ENCODE assay signal across 8 cellular contexts in the genomic region with DNA sequence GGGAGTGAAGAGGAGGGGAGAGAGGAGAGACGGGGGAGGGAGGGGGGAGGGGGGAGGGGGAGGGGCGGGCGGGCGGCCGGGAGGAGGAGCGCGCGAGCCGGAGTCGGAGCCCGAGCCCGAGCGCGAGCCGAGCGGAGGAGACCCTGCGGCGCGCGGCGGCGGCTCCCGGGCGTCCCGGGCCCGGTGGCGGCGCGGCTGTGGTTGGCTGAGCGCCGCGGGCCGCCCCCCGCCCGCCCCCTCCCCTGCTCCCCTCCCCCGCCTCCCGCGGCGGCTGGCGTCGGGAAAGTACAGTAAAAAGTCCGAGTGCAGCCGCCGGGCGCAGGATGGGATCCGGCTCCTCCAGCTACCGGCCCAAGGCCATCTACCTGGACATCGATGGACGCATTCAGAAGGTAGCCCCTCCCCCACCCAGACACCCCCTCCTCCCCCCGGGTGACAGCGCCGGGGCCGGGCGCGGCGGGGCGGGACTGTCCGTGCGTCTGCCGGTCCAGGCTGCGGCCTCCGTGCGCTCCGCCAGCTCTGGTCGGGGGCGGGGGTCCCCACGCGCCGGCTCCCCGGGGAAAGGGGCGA. TPM values are rescaled to one million over a fixed set of nuclear protein-coding genes. Genes with fewer than 3 reads are reported as not detected.
A peak's percentile ranks its signal among the peaks of the same experiment; 100 is the strongest.
DNase-seq lines count a peak whose midpoint lies in the region; ATAC-seq and TF ChIP-seq lines count a peak whose summit lies in the region.

PDE9A (plus strand) TSS at position 130 of the 570 bp plus-strand sequence; CDS start at position 324, 194 bp downstream.

- no peaks in the 10 kb centered on the region for H3K36me3 Mint-ChIP-seq in activated T-helper 17 cell treated with anti-CD3 and anti-CD28 coated beads, Interleukin-2, amount 50 U/mL, for 72 hours (ENCODE audit: low read depth)

- in situ Hi-C loops in gastrocnemius medialis (cut with MboI; ENCODE audit: low sequenced_read_pairs in 4 of 4): no loop called here

- H3K4me1 Mint-ChIP-seq in activated T-helper 17 cell treated with anti-CD3 and anti-CD28 coated beads, Interleukin-2, amount 50 U/mL, for 72 hours: peaks cover 6% of the 10 kb centered on the region

- H3K4me1 ChIP-seq in right cardiac atrium (ENCODE audit: control insufficient read depth, insufficient read depth, low read length) (peaks cover 6% of the 10 kb centered on the region), gastrocnemius medialis (peaks cover 6 to 11% of the 10 kb centered on the region in 2 donors)

- H3K27me3 ChIP-seq in right cardiac atrium (ENCODE audit: control insufficient read depth, insufficient read depth): no peaks in the 10 kb centered on the region
- peaks cover 27 to 41% (median 32%) of the 10 kb centered on the region in 3 donors for H3K27me3 ChIP-seq in gastrocnemius medialis

- 1% methylated on average over 40 of the region's 71 CpGs for WGBS in right cardiac atrium

- no peak for TF ChIP-seq POLR2A in gastrocnemius medialis (IDR thresholded peaks at IDR 0.05)

- H3K27me3 Mint-ChIP-seq in activated T-helper 17 cell treated with anti-CD3 and anti-CD28 coated beads, Interleukin-2, amount 50 U/mL, for 72 hours: peaks cover 4% of the 10 kb centered on the region

- H3K4me3 ChIP-seq in right cardiac atrium (ENCODE audit: low read length): peak within 1 kb of the TSS; percentile 83
- H3K4me3 ChIP-seq in gastrocnemius medialis: peak within 1 kb of the TSS; percentile 45 to 73 (median 56)

- DNase-seq in NCI-H1105 (lab: John Stamatoyannopoulos, UW) (peak; percentile 36), right cardiac atrium (peak; percentile 23 to 76 (median 73)), gastrocnemius medialis (no peak)

- no peak within 1 kb of the TSS for H3K27ac Mint-ChIP-seq in activated T-helper 17 cell treated with anti-CD3 and anti-CD28 coated beads, Interleukin-2, amount 50 U/mL, for 72 hours

- ATAC-seq in activated T-helper 17 cell treated with anti-CD3 and anti-CD28 coated beads, Interleukin-2, amount 50 U/mL, for 72 hours (replicated peaks): peak; percentile 49
- ATAC-seq in right cardiac atrium: no peak
- no peak for ATAC-seq in gastrocnemius medialis
- no peak for ATAC-seq in HG03354 (IDR thresholded peaks at IDR 0.05; ENCODE audit: poor library complexity, severe bottlenecking, unreplicated experiment)
- ATAC-seq in HG02885 (IDR thresholded peaks at IDR 0.05; ENCODE audit: poor library complexity, unreplicated experiment): no peak
- no peak for ATAC-seq in GM21526 (IDR thresholded peaks at IDR 0.05; ENCODE audit: low FRiP score, unreplicated experiment)

- no peaks in the 10 kb centered on the region for H3K9me3 Mint-ChIP-seq in activated T-helper 17 cell treated with anti-CD3 and anti-CD28 coated beads, Interleukin-2, amount 50 U/mL, for 72 hours

- TF ChIP-seq CTCF in C4-2B (conservative IDR thresholded peaks at IDR 0.05) (no peak), gastrocnemius medialis (IDR thresholded peaks at IDR 0.05 in 4 of 5, conservative IDR thresholded peaks at IDR 0.05 in 1 of 5) (no peak)

- intact Hi-C loops in right cardiac atrium (cut with DNase I) (loop anchor here in 2 of 4 donors (5.0 to 10.0 kb wide), 3 partner anchors 91 to 164 kb away; no protein-coding TSS in a partner anchor), gastrocnemius medialis (cut with DNase I; ENCODE audit: low total_unique reads) (loop anchor here (2.0 kb wide), 1 partner anchor 165 kb away; no protein-coding TSS in a partner anchor)

- no peaks in the 10 kb centered on the region for H3K36me3 ChIP-seq in gastrocnemius medialis

- peak within 1 kb of the TSS; percentile 79 for H3K27ac ChIP-seq in C4-2B
- peak within 1 kb of the TSS; percentile 18 for H3K27ac ChIP-seq in right cardiac atrium (ENCODE audit: low read length)
- H3K27ac ChIP-seq in gastrocnemius medialis: peak within 1 kb of the TSS in 3 of 4 donors; percentile 67 to 69 (median 68)

- H3K4me3 Mint-ChIP-seq in activated T-helper 17 cell treated with anti-CD3 and anti-CD28 coated beads, Interleukin-2, amount 50 U/mL, for 72 hours: peak within 1 kb of the TSS; percentile 67

- H3K9me3 ChIP-seq in right cardiac atrium (ENCODE audit: control insufficient read depth, low read length) (no peaks in the 10 kb centered on the region), gastrocnemius medialis (no peaks in the 10 kb centered on the region)

RNA-seq across cellular contexts. Expression of gene PDE9A, which starts in this region (rescaled TPM):
- total RNA-seq in activated T-helper 17 cell treated with anti-CD3 and anti-CD28 coated beads, Interleukin-2, amount 50 U/mL, for 72 hours: 1 to 10 TPM in 1 of 2 donors, under 1 TPM in 1; 0.95 to 6.9 TPM
- total RNA-seq in right cardiac atrium: 1 to 10 TPM; 1.5 to 2.8 (median 2.3) TPM
- polyA plus RNA-seq in right cardiac atrium: 4.1 TPM
- total RNA-seq in gastrocnemius medialis: 1 to 10 TPM; 1.4 to 4.5 (median 1.8) TPM

Comparison
In these comparisons a context has a peak if more than half of its experiments do, and no peak if none do; other contexts are left out.
1. H3K27ac ChIP-seq: peak in every context shown above with its lines; median percentile 79 in C4-2B; 68 in gastrocnemius medialis; 18 in right cardiac atrium.
2. DNase-seq: peak in NCI-H1105 (single experiment) and right cardiac atrium (3 of 3); none in gastrocnemius medialis (0 of 2).